Comparison of ENCODE assay signal across 1 cellular context in genomic region chr17:12659500-12659899, GRCh38.
TF ChIP-seq lines count a peak whose summit lies in the region.

No MANE protein-coding gene starts in this region.

TF ChIP-seq in WTC11, 78 proteins besides CTCF, POLR2A, EP300 and RAD21 (continued from another document):
- TF ChIP-seq, protein P1, sequence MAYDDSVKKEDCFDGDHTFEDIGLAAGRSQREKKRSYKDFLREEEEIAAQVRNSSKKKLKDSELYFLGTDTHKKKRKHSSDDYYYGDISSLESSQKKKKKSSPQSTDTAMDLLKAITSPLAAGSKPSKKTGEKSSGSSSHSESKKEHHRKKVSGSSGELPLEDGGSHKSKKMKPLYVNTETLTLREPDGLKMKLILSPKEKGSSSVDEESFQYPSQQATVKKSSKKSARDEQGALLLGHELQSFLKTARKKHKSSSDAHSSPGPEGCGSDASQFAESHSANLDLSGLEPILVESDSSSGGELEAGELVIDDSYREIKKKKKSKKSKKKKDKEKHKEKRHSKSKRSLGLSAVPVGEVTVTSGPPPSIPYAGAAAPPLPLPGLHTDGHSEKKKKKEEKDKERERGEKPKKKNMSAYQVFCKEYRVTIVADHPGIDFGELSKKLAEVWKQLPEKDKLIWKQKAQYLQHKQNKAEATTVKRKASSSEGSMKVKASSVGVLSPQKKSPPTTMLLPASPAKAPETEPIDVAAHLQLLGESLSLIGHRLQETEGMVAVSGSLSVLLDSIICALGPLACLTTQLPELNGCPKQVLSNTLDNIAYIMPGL (CRISPR knock-in tag; IDR thresholded peaks at IDR 0.05): no peak
- TF ChIP-seq, protein P2, sequence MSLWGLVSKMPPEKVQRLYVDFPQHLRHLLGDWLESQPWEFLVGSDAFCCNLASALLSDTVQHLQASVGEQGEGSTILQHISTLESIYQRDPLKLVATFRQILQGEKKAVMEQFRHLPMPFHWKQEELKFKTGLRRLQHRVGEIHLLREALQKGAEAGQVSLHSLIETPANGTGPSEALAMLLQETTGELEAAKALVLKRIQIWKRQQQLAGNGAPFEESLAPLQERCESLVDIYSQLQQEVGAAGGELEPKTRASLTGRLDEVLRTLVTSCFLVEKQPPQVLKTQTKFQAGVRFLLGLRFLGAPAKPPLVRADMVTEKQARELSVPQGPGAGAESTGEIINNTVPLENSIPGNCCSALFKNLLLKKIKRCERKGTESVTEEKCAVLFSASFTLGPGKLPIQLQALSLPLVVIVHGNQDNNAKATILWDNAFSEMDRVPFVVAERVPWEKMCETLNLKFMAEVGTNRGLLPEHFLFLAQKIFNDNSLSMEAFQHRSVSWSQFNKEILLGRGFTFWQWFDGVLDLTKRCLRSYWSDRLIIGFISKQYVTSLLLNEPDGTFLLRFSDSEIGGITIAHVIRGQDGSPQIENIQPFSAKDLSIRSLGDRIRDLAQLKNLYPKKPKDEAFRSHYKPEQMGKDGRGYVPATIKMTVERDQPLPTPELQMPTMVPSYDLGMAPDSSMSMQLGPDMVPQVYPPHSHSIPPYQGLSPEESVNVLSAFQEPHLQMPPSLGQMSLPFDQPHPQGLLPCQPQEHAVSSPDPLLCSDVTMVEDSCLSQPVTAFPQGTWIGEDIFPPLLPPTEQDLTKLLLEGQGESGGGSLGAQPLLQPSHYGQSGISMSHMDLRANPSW (CRISPR knock-in tag; conservative IDR thresholded peaks at IDR 0.05; ENCODE audit: low read depth): no peak
- TF ChIP-seq TEAD1 (CRISPR knock-in tag; IDR thresholded peaks at IDR 0.05): no peak
- no peak for TF ChIP-seq ETV6 (CRISPR knock-in tag; IDR thresholded peaks at IDR 0.05)
- no peak for TF ChIP-seq NR1H2 (CRISPR knock-in tag; IDR thresholded peaks at IDR 0.05)
- no peak for TF ChIP-seq ZNF121 (CRISPR knock-in tag; IDR thresholded peaks at IDR 0.05)
- TF ChIP-seq ATF1 (CRISPR knock-in tag; IDR thresholded peaks at IDR 0.05): no peak
- TF ChIP-seq JAZF1 (CRISPR knock-in tag; IDR thresholded peaks at IDR 0.05): no peak
TF ChIP-seq in WTC11: peak in this region for 0.
